In genomic region chr9:112921549-112921948, GRCh38 we compare ENCODE assay signal across 9 cellular contexts. TPM values are rescaled to one million over a fixed set of nuclear protein-coding genes. Genes with fewer than 3 reads are reported as not detected.
DNase-seq lines count a peak whose midpoint lies in the region; ATAC-seq and TF ChIP-seq lines count a peak whose summit lies in the region.
"Had no signal": no experiment of that assay in that cellular context is flagged by ENCODE, and none has a peak within 500 bp of the region (broad histone marks: within the 10 kb centered on the region; RNA-seq: fewer than 3 reads in every experiment).

No MANE protein-coding gene starts in this region.

- peak; percentile 55 for ATAC-seq in GM21390 (IDR thresholded peaks at IDR 0.05; ENCODE audit: unreplicated experiment)

- H3K36me3 ChIP-seq in OCI-LY1 (ENCODE audit: insufficient read depth, low read length) = no peaks in the 10 kb centered on the region

- peaks cover 9% of the 10 kb centered on the region for H3K36me3 Mint-ChIP-seq in Calu3 (ENCODE audit: insufficient read depth, unreplicated experiment)

- no peaks in the 10 kb centered on the region for H3F3A ChIP-seq in OCI-LY1 (ENCODE audit: insufficient read depth, low read length)

- peak; percentile 7 for DNase-seq in Calu3
- peak; percentile 26 to 53 for DNase-seq in erythroblast (lab: John Stamatoyannopoulos, UW)
- DNase-seq in skeletal muscle cell (ENCODE audit: low read depth) = peak; percentile 24
- no peak for DNase-seq in T1000 (lab: John Stamatoyannopoulos, UW)
- DNase-seq in stimulated activated naive CD4-positive, alpha-beta T cell (lab: John Stamatoyannopoulos, UW) = no peak
- no peak for DNase-seq in activated CD4-positive, alpha-beta T cell treated with anti-CD3 and anti-CD28 coated beads, Interleukin-2, amount 50 U/mL, for 48 hours

- no peaks in the 10 kb centered on the region for H3K9me3 Mint-ChIP-seq in Calu3 (ENCODE audit: low read depth, unreplicated experiment)

- H3K9ac ChIP-seq in OCI-LY1 (ENCODE audit: low read length) = no peak overlapping the region

- no peaks in the 10 kb centered on the region for H3K9me2 ChIP-seq in OCI-LY1 (ENCODE audit: low read depth, low read length)

- no peaks in the 10 kb centered on the region for H4K20me1 ChIP-seq in OCI-LY1 (ENCODE audit: insufficient read depth, low read length)

- no peak overlapping the region for H3K4me2 ChIP-seq in OCI-LY1 (ENCODE audit: low read length)

- no TSS peak for BruUV-seq in Calu3 (replicated peaks; lab: Mats Ljungman, UMichigan)

- H3K9me3 ChIP-seq in OCI-LY1 (ENCODE audit: low read length) = no peaks in the 10 kb centered on the region

- intact Hi-C loops in Calu3 (cut with micrococcal nuclease; ENCODE audit: unreplicated experiment) = loop anchor here (5.0 to 10.0 kb wide), 2 partner anchors 191 to 733 kb away; no protein-coding TSS in a partner anchor

- no peak overlapping the region for H2AFZ ChIP-seq in OCI-LY1 (ENCODE audit: low read length)

- H3K4me1 ChIP-seq in OCI-LY1 (ENCODE audit: insufficient read depth, low read length, severe bottlenecking) = no peaks in the 10 kb centered on the region

- peaks cover 12% of the 10 kb centered on the region for H3K4me1 Mint-ChIP-seq in Calu3 (ENCODE audit: low read depth, unreplicated experiment)

- no peaks in the 10 kb centered on the region for H3K27me3 Mint-ChIP-seq in Calu3 (ENCODE audit: unreplicated experiment)

- no peak overlapping the region for H3K27ac Mint-ChIP-seq in Calu3 (ENCODE audit: unreplicated experiment)

- no peaks in the 10 kb centered on the region for H3K79me2 ChIP-seq in OCI-LY1 (ENCODE audit: insufficient read depth, low read length)

- CTCF ChIA-PET in Calu3 (lab: Charles Lee) = no interaction called here

- no peak overlapping the region for H3K4me3 Mint-ChIP-seq in Calu3 (ENCODE audit: low read depth, unreplicated experiment)

- H3K27me3 ChIP-seq in OCI-LY1 (ENCODE audit: insufficient read depth, low read length) = no peaks in the 10 kb centered on the region

- TF ChIP-seq CTCF in Calu3 (IDR thresholded peaks at IDR 0.05; ENCODE audit: unreplicated experiment) = no peak
- TF ChIP-seq CTCF in OCI-LY1 (IDR thresholded peaks at IDR 0.05; ENCODE audit: low read length) = peak; percentile 65; the same call in 1 of the 2 replicates

- no peak for TF ChIP-seq POLR2A in erythroblast (IDR thresholded peaks at IDR 0.05; ENCODE audit: low read length)

- H3K4me3 ChIP-seq in OCI-LY1 (ENCODE audit: low read depth, low read length, poor library complexity, severe bottlenecking) = no peak overlapping the region
- no peak overlapping the region for H3K4me3 ChIP-seq in skeletal muscle cell (ENCODE audit: low read depth, low read length)

- H3K27ac ChIP-seq in OCI-LY1 (ENCODE audit: low read depth, low read length, poor library complexity, severe bottlenecking) = no peak overlapping the region

RNA-seq across cellular contexts. Expression of gene SLC46A2, which starts 30.9 kb away (rescaled TPM):
- not detected in 2 replicates for total RNA-seq in Calu3 (2022)
- total RNA-seq: T-helper 1 cell treated with Interleukin-12 subunit alpha and Interleukin-12 subunit beta and Interleukin-4 antibody, amounts not matched to agents 30 ng/mL and 1 ng/mL, for 36 hours had no signal

Comparison
In these comparisons a context has a peak if more than half of its experiments do, and no peak if none do; other contexts are left out.
1. DNase-seq: peak in Calu3 (single experiment), erythroblast (2 of 2) and skeletal muscle cell (single experiment); none in T1000 (single experiment), stimulated activated naive CD4-positive, alpha-beta T cell (0 of 6) and activated CD4-positive, alpha-beta T cell treated with anti-CD3 and anti-CD28 coated beads, Interleukin-2, amount 50 U/mL, for 48 hours (0 of 2).